In the genomic region with DNA sequence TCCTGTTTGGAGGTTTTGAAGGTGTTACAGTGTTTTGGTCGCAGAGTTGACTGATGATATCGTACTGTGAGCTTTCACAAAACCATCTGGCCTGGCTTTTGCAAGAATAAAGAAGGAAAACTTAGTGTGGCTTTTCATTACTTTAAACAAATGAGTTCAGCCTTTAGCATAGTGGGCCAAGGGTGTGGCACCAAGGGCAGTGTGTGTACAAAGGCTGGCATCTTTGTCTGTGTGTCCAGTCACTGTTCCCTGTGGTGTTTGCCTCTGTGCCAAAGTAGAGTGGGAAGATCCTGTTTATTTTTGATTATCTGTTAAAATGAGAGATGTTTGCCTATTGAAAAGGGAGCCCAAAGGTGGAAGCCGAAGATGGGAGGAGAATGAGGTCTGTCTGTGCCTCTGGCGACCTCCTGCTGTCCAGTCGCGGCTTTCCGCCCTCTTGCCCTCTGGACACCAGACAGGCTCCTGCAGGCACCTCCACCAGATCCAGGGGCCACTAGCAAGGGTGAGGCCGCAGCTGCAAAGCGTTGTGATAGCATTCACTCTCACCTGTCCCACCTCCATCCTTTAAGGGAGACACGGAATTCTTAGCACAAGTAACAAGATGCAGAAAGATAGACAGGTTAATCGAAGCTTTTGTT, we compare ENCODE assay signal across 2 cellular contexts.
A peak's percentile ranks its signal among the peaks of the same experiment; 100 is the strongest.
TF ChIP-seq lines count a peak whose summit lies in the region.

No MANE protein-coding gene starts in this region.

TF ChIP-seq in GM23338, 12 proteins besides CTCF, POLR2A, EP300 and RAD21 (continued from another document and continues in another):
- TF ChIP-seq, protein P1, sequence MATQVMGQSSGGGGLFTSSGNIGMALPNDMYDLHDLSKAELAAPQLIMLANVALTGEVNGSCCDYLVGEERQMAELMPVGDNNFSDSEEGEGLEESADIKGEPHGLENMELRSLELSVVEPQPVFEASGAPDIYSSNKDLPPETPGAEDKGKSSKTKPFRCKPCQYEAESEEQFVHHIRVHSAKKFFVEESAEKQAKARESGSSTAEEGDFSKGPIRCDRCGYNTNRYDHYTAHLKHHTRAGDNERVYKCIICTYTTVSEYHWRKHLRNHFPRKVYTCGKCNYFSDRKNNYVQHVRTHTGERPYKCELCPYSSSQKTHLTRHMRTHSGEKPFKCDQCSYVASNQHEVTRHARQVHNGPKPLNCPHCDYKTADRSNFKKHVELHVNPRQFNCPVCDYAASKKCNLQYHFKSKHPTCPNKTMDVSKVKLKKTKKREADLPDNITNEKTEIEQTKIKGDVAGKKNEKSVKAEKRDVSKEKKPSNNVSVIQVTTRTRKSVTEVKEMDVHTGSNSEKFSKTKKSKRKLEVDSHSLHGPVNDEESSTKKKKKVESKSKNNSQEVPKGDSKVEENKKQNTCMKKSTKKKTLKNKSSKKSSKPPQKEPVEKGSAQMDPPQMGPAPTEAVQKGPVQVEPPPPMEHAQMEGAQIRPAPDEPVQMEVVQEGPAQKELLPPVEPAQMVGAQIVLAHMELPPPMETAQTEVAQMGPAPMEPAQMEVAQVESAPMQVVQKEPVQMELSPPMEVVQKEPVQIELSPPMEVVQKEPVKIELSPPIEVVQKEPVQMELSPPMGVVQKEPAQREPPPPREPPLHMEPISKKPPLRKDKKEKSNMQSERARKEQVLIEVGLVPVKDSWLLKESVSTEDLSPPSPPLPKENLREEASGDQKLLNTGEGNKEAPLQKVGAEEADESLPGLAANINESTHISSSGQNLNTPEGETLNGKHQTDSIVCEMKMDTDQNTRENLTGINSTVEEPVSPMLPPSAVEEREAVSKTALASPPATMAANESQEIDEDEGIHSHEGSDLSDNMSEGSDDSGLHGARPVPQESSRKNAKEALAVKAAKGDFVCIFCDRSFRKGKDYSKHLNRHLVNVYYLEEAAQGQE (IDR thresholded peaks at IDR 0.05; ENCODE audit: unreplicated experiment) = no peak
- TF ChIP-seq ZNF331 (CRISPR knock-in tag; IDR thresholded peaks at IDR 0.05; ENCODE audit: low read depth) (no peak), CREB1 (CRISPR knock-in tag; IDR thresholded peaks at IDR 0.05; ENCODE audit: low read depth) (no peak), STAT1 (IDR thresholded peaks at IDR 0.05; ENCODE audit: unreplicated experiment) (no peak), ZNF114 (CRISPR knock-in tag; IDR thresholded peaks at IDR 0.05) (no peak), NANOG (IDR thresholded peaks at IDR 0.05; ENCODE audit: borderline replicate concordance) (no peak)
- TF ChIP-seq, protein P2, sequence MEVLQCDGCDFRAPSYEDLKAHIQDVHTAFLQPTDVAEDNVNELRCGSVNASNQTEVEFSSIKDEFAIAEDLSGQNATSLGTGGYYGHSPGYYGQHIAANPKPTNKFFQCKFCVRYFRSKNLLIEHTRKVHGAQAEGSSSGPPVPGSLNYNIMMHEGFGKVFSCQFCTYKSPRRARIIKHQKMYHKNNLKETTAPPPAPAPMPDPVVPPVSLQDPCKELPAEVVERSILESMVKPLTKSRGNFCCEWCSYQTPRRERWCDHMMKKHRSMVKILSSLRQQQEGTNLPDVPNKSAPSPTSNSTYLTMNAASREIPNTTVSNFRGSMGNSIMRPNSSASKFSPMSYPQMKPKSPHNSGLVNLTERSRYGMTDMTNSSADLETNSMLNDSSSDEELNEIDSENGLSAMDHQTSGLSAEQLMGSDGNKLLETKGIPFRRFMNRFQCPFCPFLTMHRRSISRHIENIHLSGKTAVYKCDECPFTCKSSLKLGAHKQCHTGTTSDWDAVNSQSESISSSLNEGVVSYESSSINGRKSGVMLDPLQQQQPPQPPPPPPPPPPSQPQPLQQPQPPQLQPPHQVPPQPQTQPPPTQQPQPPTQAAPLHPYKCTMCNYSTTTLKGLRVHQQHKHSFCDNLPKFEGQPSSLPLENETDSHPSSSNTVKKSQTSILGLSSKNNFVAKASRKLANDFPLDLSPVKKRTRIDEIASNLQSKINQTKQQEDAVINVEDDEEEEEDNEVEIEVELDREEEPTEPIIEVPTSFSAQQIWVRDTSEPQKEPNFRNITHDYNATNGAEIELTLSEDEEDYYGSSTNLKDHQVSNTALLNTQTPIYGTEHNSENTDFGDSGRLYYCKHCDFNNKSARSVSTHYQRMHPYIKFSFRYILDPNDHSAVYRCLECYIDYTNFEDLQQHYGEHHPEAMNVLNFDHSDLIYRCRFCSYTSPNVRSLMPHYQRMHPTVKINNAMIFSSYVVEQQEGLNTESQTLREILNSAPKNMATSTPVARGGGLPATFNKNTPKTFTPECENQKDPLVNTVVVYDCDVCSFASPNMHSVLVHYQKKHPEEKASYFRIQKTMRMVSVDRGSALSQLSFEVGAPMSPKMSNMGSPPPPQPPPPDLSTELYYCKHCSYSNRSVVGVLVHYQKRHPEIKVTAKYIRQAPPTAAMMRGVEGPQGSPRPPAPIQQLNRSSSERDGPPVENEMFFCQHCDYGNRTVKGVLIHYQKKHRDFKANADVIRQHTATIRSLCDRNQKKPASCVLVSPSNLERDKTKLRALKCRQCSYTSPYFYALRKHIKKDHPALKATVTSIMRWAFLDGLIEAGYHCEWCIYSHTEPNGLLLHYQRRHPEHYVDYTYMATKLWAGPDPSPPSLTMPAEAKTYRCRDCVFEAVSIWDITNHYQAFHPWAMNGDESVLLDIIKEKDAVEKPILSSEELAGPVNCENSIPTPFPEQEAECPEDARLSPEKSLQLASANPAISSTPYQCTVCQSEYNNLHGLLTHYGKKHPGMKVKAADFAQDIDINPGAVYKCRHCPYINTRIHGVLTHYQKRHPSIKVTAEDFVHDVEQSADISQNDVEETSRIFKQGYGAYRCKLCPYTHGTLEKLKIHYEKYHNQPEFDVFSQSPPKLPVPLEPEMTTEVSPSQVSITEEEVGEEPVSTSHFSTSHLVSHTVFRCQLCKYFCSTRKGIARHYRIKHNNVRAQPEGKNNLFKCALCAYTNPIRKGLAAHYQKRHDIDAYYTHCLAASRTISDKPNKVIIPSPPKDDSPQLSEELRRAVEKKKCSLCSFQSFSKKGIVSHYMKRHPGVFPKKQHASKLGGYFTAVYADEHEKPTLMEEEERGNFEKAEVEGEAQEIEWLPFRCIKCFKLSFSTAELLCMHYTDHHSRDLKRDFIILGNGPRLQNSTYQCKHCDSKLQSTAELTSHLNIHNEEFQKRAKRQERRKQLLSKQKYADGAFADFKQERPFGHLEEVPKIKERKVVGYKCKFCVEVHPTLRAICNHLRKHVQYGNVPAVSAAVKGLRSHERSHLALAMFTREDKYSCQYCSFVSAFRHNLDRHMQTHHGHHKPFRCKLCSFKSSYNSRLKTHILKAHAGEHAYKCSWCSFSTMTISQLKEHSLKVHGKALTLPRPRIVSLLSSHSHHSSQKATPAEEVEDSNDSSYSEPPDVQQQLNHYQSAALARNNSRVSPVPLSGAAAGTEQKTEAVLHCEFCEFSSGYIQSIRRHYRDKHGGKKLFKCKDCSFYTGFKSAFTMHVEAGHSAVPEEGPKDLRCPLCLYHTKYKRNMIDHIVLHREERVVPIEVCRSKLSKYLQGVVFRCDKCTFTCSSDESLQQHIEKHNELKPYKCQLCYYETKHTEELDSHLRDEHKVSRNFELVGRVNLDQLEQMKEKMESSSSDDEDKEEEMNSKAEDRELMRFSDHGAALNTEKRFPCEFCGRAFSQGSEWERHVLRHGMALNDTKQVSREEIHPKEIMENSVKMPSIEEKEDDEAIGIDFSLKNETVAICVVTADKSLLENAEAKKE (CRISPR knock-in tag; IDR thresholded peaks at IDR 0.05) = no peak
- TF ChIP-seq, protein P3, sequence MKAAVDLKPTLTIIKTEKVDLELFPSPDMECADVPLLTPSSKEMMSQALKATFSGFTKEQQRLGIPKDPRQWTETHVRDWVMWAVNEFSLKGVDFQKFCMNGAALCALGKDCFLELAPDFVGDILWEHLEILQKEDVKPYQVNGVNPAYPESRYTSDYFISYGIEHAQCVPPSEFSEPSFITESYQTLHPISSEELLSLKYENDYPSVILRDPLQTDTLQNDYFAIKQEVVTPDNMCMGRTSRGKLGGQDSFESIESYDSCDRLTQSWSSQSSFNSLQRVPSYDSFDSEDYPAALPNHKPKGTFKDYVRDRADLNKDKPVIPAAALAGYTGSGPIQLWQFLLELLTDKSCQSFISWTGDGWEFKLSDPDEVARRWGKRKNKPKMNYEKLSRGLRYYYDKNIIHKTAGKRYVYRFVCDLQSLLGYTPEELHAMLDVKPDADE (IDR thresholded peaks at IDR 0.05) = no peak

TF ChIP-seq in HepG2, 621 proteins besides CTCF, POLR2A, EP300 and RAD21 (continued from another document):
- TF ChIP-seq SRSF4 (IDR thresholded peaks at IDR 0.05; ENCODE audit: low read depth, low read length, poor library complexity, severe bottlenecking) = no peak
- TF ChIP-seq, protein P4, sequence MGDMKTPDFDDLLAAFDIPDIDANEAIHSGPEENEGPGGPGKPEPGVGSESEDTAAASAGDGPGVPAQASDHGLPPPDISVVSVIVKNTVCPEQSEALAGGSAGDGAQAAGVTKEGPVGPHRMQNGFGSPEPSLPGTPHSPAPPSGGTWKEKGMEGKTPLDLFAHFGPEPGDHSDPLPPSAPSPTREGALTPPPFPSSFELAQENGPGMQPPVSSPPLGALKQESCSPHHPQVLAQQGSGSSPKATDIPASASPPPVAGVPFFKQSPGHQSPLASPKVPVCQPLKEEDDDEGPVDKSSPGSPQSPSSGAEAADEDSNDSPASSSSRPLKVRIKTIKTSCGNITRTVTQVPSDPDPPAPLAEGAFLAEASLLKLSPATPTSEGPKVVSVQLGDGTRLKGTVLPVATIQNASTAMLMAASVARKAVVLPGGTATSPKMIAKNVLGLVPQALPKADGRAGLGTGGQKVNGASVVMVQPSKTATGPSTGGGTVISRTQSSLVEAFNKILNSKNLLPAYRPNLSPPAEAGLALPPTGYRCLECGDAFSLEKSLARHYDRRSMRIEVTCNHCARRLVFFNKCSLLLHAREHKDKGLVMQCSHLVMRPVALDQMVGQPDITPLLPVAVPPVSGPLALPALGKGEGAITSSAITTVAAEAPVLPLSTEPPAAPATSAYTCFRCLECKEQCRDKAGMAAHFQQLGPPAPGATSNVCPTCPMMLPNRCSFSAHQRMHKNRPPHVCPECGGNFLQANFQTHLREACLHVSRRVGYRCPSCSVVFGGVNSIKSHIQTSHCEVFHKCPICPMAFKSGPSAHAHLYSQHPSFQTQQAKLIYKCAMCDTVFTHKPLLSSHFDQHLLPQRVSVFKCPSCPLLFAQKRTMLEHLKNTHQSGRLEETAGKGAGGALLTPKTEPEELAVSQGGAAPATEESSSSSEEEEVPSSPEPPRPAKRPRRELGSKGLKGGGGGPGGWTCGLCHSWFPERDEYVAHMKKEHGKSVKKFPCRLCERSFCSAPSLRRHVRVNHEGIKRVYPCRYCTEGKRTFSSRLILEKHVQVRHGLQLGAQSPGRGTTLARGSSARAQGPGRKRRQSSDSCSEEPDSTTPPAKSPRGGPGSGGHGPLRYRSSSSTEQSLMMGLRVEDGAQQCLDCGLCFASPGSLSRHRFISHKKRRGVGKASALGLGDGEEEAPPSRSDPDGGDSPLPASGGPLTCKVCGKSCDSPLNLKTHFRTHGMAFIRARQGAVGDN (CRISPR knock-in tag; IDR thresholded peaks at IDR 0.05) = peak; percentile 20; the same call in 1 of the 2 replicates
- TF ChIP-seq, protein P5, sequence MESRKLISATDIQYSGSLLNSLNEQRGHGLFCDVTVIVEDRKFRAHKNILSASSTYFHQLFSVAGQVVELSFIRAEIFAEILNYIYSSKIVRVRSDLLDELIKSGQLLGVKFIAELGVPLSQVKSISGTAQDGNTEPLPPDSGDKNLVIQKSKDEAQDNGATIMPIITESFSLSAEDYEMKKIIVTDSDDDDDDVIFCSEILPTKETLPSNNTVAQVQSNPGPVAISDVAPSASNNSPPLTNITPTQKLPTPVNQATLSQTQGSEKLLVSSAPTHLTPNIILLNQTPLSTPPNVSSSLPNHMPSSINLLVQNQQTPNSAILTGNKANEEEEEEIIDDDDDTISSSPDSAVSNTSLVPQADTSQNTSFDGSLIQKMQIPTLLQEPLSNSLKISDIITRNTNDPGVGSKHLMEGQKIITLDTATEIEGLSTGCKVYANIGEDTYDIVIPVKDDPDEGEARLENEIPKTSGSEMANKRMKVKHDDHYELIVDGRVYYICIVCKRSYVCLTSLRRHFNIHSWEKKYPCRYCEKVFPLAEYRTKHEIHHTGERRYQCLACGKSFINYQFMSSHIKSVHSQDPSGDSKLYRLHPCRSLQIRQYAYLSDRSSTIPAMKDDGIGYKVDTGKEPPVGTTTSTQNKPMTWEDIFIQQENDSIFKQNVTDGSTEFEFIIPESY (CRISPR knock-in tag; IDR thresholded peaks at IDR 0.05) = peak; percentile 83
- TF ChIP-seq, protein P6, sequence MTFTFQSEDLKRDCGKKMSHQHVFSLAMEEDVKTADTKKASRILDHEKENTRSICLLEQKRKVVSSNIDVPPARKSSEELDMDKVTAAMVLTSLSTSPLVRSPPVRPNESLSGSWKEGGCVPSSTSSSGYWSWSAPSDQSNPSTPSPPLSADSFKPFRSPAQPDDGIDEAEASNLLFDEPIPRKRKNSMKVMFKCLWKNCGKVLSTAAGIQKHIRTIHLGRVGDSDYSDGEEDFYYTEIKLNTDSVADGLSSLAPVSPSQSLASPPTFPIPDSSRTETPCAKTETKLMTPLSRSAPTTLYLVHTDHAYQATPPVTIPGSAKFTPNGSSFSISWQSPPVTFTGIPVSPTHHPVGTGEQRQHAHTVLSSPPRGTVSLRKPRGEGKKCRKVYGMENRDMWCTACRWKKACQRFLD (CRISPR knock-in tag; IDR thresholded peaks at IDR 0.05; ENCODE audit: borderline replicate concordance) = no peak
- TF ChIP-seq CBX1 (IDR thresholded peaks at IDR 0.05; ENCODE audit: low read depth) = no peak
- 0 out of 2 replicates have a peak, but pooled peaks have one; percentile 51 for TF ChIP-seq ZBTB38 (CRISPR knock-in tag; IDR thresholded peaks at IDR 0.05)
